ENCODE assay signal across 23 cellular contexts in genomic region chr9:75123696-75124095, GRCh38. TPM values are rescaled to one million over a fixed set of nuclear protein-coding genes. Genes with fewer than 3 reads are reported as not detected.
DNase-seq lines count a peak whose midpoint lies in the region; ATAC-seq and TF ChIP-seq lines count a peak whose summit lies in the region.
"Had no signal": no experiment of that assay in that cellular context is flagged by ENCODE, and none has a peak within 500 bp of the region (broad histone marks: within the 10 kb centered on the region; RNA-seq: fewer than 3 reads in every experiment).

No MANE protein-coding gene starts in this region.

- DNase-seq in Ammon's horn (ENCODE audit: low spot score), result peak; percentile 35
- DNase-seq in caudate nucleus (lab: John Stamatoyannopoulos, UW), result peak in 2 of 61 donors; percentile 19 to 28
- peak; percentile 65 for DNase-seq in globus pallidus (ENCODE audit: low spot score)
- DNase-seq in progenitor cell of endocrine pancreas (ENCODE audit: low spot score, unreplicated experiment), result no peak
- DNase-seq in activated CD4-positive, alpha-beta memory T cell treated with anti-CD3 and anti-CD28 coated beads, Interleukin-2, amount 10 ng/mL, durations not matched to agents 7 days and 5 days, result no peak
- DNase-seq in stimulated activated CD4-positive, alpha-beta T cell treated with anti-CD3 and anti-CD28 coated beads, Interleukin-4, amount 100 ng/mL, for 1 hour, result no peak
- DNase-seq in NCI-H2196 (lab: John Stamatoyannopoulos, UW; ENCODE audit: unreplicated experiment), result no peak
- DNase-seq: 8988T; ACHN; H9; KG1; MG63; NCI-H1105 treated with DMSO at 0.1 percent for 48 hours; NCI-H146; NCI-H1930; NCI-H2107; NCI-H446 treated with DMSO at 0.1 percent for 48 hours; NCI-H526; NCI-H82; NK-92 treated with Interleukin-12 subunit alpha and Interleukin-12 subunit beta, amount 100 ng/mL, for 24 hours; PC-3 had no signal

- POLR2A ChIA-PET in activated CD4-positive, alpha-beta memory T cell treated with anti-CD3 and anti-CD28 coated beads, Interleukin-2, amount 10 ng/mL, durations not matched to agents 7 days and 5 days (lab: Charles Lee), result no interaction called here

- no peak for TF ChIP-seq CTCF in progenitor cell of endocrine pancreas (IDR thresholded peaks at IDR 0.05; ENCODE audit: unreplicated experiment)

- H3K4me1 Mint-ChIP-seq in progenitor cell of endocrine pancreas (ENCODE audit: low read depth), result no peaks in the 10 kb centered on the region
- peaks cover 58% of the 10 kb centered on the region for H3K4me1 Mint-ChIP-seq in activated CD4-positive, alpha-beta memory T cell treated with anti-CD3 and anti-CD28 coated beads, Interleukin-2, amount 10 ng/mL, durations not matched to agents 7 days and 5 days

- H3K27ac ChIP-seq in caudate nucleus (ENCODE audit: low read depth, low read length), result peak overlapping the region; percentile 86

- no peak overlapping the region for H3K4me3 Mint-ChIP-seq in progenitor cell of endocrine pancreas (ENCODE audit: low read depth)
- H3K4me3 Mint-ChIP-seq in activated CD4-positive, alpha-beta memory T cell treated with anti-CD3 and anti-CD28 coated beads, Interleukin-2, amount 10 ng/mL, durations not matched to agents 7 days and 5 days, result no peak overlapping the region
- H3K4me3 Mint-ChIP-seq: GM23338, H9 had no signal

- CTCF ChIA-PET in activated CD4-positive, alpha-beta memory T cell treated with anti-CD3 and anti-CD28 coated beads, Interleukin-2, amount 10 ng/mL, durations not matched to agents 7 days and 5 days (lab: Charles Lee), result no interaction called here

- peaks cover 6% of the 10 kb centered on the region for H3K36me3 Mint-ChIP-seq in progenitor cell of endocrine pancreas (ENCODE audit: insufficient read depth)
- peaks cover 70% of the 10 kb centered on the region for H3K36me3 Mint-ChIP-seq in activated CD4-positive, alpha-beta memory T cell treated with anti-CD3 and anti-CD28 coated beads, Interleukin-2, amount 10 ng/mL, durations not matched to agents 7 days and 5 days (ENCODE audit: low read depth)

- no peak for ATAC-seq in GM21447 (IDR thresholded peaks at IDR 0.05; ENCODE audit: unreplicated experiment)
- ATAC-seq: GM23338, PC-3 had no signal

- no peaks in the 10 kb centered on the region for H3K27me3 Mint-ChIP-seq in progenitor cell of endocrine pancreas
- no peaks in the 10 kb centered on the region for H3K27me3 Mint-ChIP-seq in activated CD4-positive, alpha-beta memory T cell treated with anti-CD3 and anti-CD28 coated beads, Interleukin-2, amount 10 ng/mL, durations not matched to agents 7 days and 5 days

- peak overlapping the region; percentile 56 for H3K27ac Mint-ChIP-seq in progenitor cell of endocrine pancreas
- no peak overlapping the region for H3K27ac Mint-ChIP-seq in activated CD4-positive, alpha-beta memory T cell treated with anti-CD3 and anti-CD28 coated beads, Interleukin-2, amount 10 ng/mL, durations not matched to agents 7 days and 5 days
- H3K27ac Mint-ChIP-seq: GM23338, H9 had no signal

- H3K9me3 Mint-ChIP-seq in progenitor cell of endocrine pancreas (ENCODE audit: low read depth), result no peaks in the 10 kb centered on the region
- peaks cover under 1% of the 10 kb centered on the region for H3K9me3 Mint-ChIP-seq in activated CD4-positive, alpha-beta memory T cell treated with anti-CD3 and anti-CD28 coated beads, Interleukin-2, amount 10 ng/mL, durations not matched to agents 7 days and 5 days
- H3K9me3 Mint-ChIP-seq: GM23338, H9 had no signal

RNA-seq across cellular contexts. Expression of gene OSTF1, which starts 35.4 kb away (rescaled TPM):
- 9.8 and 10.7 TPM in 2 replicates for total RNA-seq in progenitor cell of endocrine pancreas
- 100 to 1,000 TPM; 253 to 255 TPM for total RNA-seq in activated CD4-positive, alpha-beta memory T cell treated with anti-CD3 and anti-CD28 coated beads, Interleukin-2, amount 10 ng/mL, durations not matched to agents 7 days and 5 days

RNA-seq across cellular contexts. Expression of gene NMRK1, which starts 35.7 kb away (rescaled TPM):
- 3.5 and 4.7 TPM in 2 replicates for total RNA-seq in progenitor cell of endocrine pancreas
- 10 to 100 TPM; 74.2 to 76.7 TPM for total RNA-seq in activated CD4-positive, alpha-beta memory T cell treated with anti-CD3 and anti-CD28 coated beads, Interleukin-2, amount 10 ng/mL, durations not matched to agents 7 days and 5 days

Comparison
In these comparisons a context has a peak if more than half of its experiments do, and no peak if none do; other contexts are left out.
1. DNase-seq: peak in Ammon's horn (single experiment) and globus pallidus (single experiment); none in progenitor cell of endocrine pancreas (single experiment), activated CD4-positive, alpha-beta memory T cell treated with anti-CD3 and anti-CD28 coated beads, Interleukin-2, amount 10 ng/mL, durations not matched to agents 7 days and 5 days (single experiment), stimulated activated CD4-positive, alpha-beta T cell treated with anti-CD3 and anti-CD28 coated beads, Interleukin-4, amount 100 ng/mL, for 1 hour (single experiment) and NCI-H2196 (single experiment).
2. RNA of gene OSTF1, which starts 35.4 kb away (total RNA-seq): 253 to 255 TPM in activated CD4-positive, alpha-beta memory T cell treated with anti-CD3 and anti-CD28 coated beads, Interleukin-2, amount 10 ng/mL, durations not matched to agents 7 days and 5 days; 9.8 to 10.7 TPM in progenitor cell of endocrine pancreas; every median in the first group is over 10 times any median in the second.
3. RNA of gene NMRK1, which starts 35.7 kb away (total RNA-seq): 74.2 to 76.7 TPM in activated CD4-positive, alpha-beta memory T cell treated with anti-CD3 and anti-CD28 coated beads, Interleukin-2, amount 10 ng/mL, durations not matched to agents 7 days and 5 days; 3.5 to 4.7 TPM in progenitor cell of endocrine pancreas; every median in the first group is over 10 times any median in the second.